ENCODE assay signal across 30 cellular contexts in the genomic region with DNA sequence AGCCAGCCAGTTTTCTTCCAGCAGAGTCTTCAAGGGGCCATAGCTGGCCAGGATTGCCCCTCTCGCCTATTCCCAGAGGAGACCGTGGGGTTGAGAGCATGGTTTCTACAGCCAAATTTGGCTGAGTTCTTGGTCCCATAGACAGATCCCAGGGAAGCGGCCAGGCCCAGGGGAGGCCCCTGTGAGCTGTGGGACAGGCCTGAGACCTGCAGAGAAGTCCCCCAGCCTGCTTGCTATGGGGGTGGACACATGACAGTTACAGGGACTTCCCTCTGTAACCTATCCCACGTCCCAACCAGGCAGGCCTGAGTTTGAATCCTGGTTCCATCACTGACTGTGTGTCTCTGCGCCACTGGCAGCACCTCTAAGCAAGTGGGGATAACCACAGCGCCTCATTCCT. TPM values are rescaled to one million over a fixed set of nuclear protein-coding genes. Genes with fewer than 3 reads are reported as not detected.
"Had no signal": no experiment of that assay in that cellular context is flagged by ENCODE, and none has a peak within 500 bp of the region (broad histone marks: within the 10 kb centered on the region; RNA-seq: fewer than 3 reads in every experiment).

No MANE protein-coding gene starts in this region.

- H3K9me3 Mint-ChIP-seq: activated naive CD4-positive, alpha-beta T cell treated with anti-CD3 and anti-CD28 coated beads for 36 hours; activated naive CD8-positive, alpha-beta T cell treated with anti-CD3 and anti-CD28 coated beads for 36 hours; activated T-helper 1 cell treated with anti-CD3 and anti-CD28 coated beads, Interleukin-12 subunit alpha, Interleukin-12 subunit beta, Interleukin-2, Interleukin-4 antibody, amounts not matched to agents 30 ng/mL and 10 ng/mL and 1 ng/mL, durations not matched to agents 14 hours and 24 hours and 36 hours; memory B cell; naive thymus-derived CD4-positive, alpha-beta T cell; neural crest cell had no signal

- H3K4me1 ChIP-seq: adrenal gland, prostate gland had no signal

- H3K27me3 ChIP-seq: ovary, testis had no signal

- H3K27ac Mint-ChIP-seq: activated naive CD4-positive, alpha-beta T cell treated with anti-CD3 and anti-CD28 coated beads for 36 hours; activated naive CD8-positive, alpha-beta T cell treated with anti-CD3 and anti-CD28 coated beads for 36 hours; activated T-helper 1 cell treated with anti-CD3 and anti-CD28 coated beads, Interleukin-12 subunit alpha, Interleukin-12 subunit beta, Interleukin-2, Interleukin-4 antibody, amounts not matched to agents 30 ng/mL and 10 ng/mL and 1 ng/mL, durations not matched to agents 14 hours and 24 hours and 36 hours; memory B cell; naive thymus-derived CD4-positive, alpha-beta T cell had no signal

- H3K4me3 Mint-ChIP-seq: activated naive CD4-positive, alpha-beta T cell treated with anti-CD3 and anti-CD28 coated beads for 36 hours; activated naive CD8-positive, alpha-beta T cell treated with anti-CD3 and anti-CD28 coated beads for 36 hours; activated T-helper 1 cell treated with anti-CD3 and anti-CD28 coated beads, Interleukin-12 subunit alpha, Interleukin-12 subunit beta, Interleukin-2, Interleukin-4 antibody, amounts not matched to agents 30 ng/mL and 10 ng/mL and 1 ng/mL, durations not matched to agents 14 hours and 24 hours and 36 hours; memory B cell; naive thymus-derived CD4-positive, alpha-beta T cell had no signal

- H3K36me3 Mint-ChIP-seq: activated naive CD8-positive, alpha-beta T cell treated with anti-CD3 and anti-CD28 coated beads for 36 hours; memory B cell; naive thymus-derived CD4-positive, alpha-beta T cell had no signal

- H3K9me3 ChIP-seq: adrenal gland, body of pancreas, ovary, prostate gland, spleen, testis, transverse colon had no signal

- H3K27ac ChIP-seq: adrenal gland, body of pancreas, cardiac muscle cell, ovary, prostate gland, spleen, testis, transverse colon, VCaP had no signal

- H3K36me3 ChIP-seq: adrenal gland, cardiac muscle cell, ovary, prostate gland, spleen, transverse colon had no signal

- H3K4me1 Mint-ChIP-seq: memory B cell had no signal

- H3K4me3 ChIP-seq: adrenal gland, body of pancreas, cardiac muscle cell, ovary, prostate gland, spleen, testis, transverse colon had no signal

- DNase-seq: activated CD4-positive, alpha-beta T cell treated with anti-CD3 and anti-CD28 coated beads for 48 hours; activated CD4-positive, alpha-beta T cell treated with anti-CD3 and anti-CD28 coated beads, Interleukin-2, amount 50 U/mL, for 48 hours; activated CD8-positive, alpha-beta memory T cell treated with anti-CD3 and anti-CD28 coated beads, Interleukin-2, amount 50 U/mL, for 4 hours; activated effector memory CD4-positive, alpha-beta T cell treated with anti-CD3 and anti-CD28 coated beads, Interleukin-2, amount 50 U/mL, for 16 hours; activated naive CD4-positive, alpha-beta T cell treated with anti-CD3 and anti-CD28 coated beads for 36 hours; activated naive CD8-positive, alpha-beta T cell treated with anti-CD3 and anti-CD28 coated beads for 36 hours; activated T-cell treated with anti-CD3 and anti-CD28 coated beads, Interleukin-2, amount 50 U/mL, for 1 hour; adrenal gland; aorta; body of pancreas; cortex of kidney; foreskin fibroblast; islet precursor cell; midbrain; naive thymus-derived CD4-positive, alpha-beta T cell; ovary; spleen; stimulated activated naive CD4-positive, alpha-beta T cell treated with Interleukin-2 at 50 U/mL for 16 hours; T-helper 1 cell; T-helper 9 cell; testis; transverse colon had no signal

- ATAC-seq: activated CD4-positive, CD25-positive, alpha-beta regulatory T cell treated with anti-CD3 and anti-CD28 coated beads, Interleukin-2, amount 50 U/mL, for 24 hours; body of pancreas; naive thymus-derived CD4-positive, alpha-beta T cell had no signal

RNA-seq across cellular contexts. Expression of a gene that starts 2.6 kb away (rescaled TPM):
- total RNA-seq: activated CD8-positive, alpha-beta memory T cell treated with anti-CD3 and anti-CD28 coated beads for 36 hours; activated naive CD4-positive, alpha-beta T cell treated with anti-CD3 and anti-CD28 coated beads for 36 hours; body of pancreas; naive thymus-derived CD4-positive, alpha-beta T cell; transverse colon had no signal
